In the genomic region with DNA sequence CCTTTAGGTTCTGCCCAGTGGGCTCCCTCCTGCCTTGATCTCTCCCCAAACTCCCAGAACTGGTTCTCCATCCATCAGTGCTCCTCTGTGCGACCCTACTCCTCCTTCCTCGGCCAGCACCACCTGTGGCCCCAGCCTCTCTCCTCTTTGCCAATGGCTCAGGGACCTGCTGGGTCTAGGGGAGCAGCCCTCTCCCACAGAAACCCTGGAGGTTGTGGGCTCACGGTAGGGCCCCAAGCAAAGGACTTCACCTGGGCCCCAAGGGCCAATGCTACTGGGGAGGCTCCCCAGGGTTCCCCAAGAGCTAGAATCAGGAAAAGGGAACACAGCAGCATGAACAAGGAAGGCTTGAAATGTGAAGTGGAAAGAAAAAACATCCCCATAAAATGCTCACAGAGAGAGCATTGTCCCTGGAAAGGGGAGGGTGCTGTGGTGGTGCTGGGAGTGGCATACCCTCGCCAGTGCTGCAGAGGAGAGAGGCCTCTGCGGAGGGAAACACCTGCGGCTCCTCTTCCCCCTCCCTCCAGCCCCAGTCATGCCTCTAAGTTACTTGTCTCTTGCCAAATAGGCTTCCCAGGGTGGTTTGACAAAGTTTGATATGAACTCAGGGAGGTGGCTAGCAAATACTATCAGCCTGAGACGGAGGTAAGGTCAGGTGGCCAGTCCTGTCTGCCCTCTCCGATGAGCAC, we compare ENCODE assay signal across 9 cellular contexts. TPM values are rescaled to one million over a fixed set of nuclear protein-coding genes. Genes with fewer than 3 reads are reported as not detected.
DNase-seq lines count a peak whose midpoint lies in the region; ATAC-seq lines count a peak whose summit lies in the region.
"Had no signal": no experiment of that assay in that cellular context is flagged by ENCODE, and none has a peak within 500 bp of the region (broad histone marks: within the 10 kb centered on the region; RNA-seq: fewer than 3 reads in every experiment).

No MANE protein-coding gene starts in this region.

- H3K4me3 ChIP-seq in mesendoderm (ENCODE audit: low read length): no peak overlapping the region
- H3K4me3 ChIP-seq: SJSA1 had no signal

- H3K4me3 Mint-ChIP-seq in activated naive CD8-positive, alpha-beta T cell treated with anti-CD3 and anti-CD28 coated beads, Interleukin-2, amount 50 U/mL, for 24 hours: peak overlapping the region; percentile 87

- no peak overlapping the region for H3K27ac Mint-ChIP-seq in activated naive CD8-positive, alpha-beta T cell treated with anti-CD3 and anti-CD28 coated beads, Interleukin-2, amount 50 U/mL, for 24 hours

- no peak overlapping the region for H3K18ac ChIP-seq in mesendoderm (ENCODE audit: low read length)

- ATAC-seq in activated naive CD8-positive, alpha-beta T cell treated with anti-CD3 and anti-CD28 coated beads, Interleukin-2, amount 50 U/mL, for 24 hours: peak; percentile 20
- ATAC-seq in GM21528 (IDR thresholded peaks at IDR 0.05; ENCODE audit: low FRiP score, unreplicated experiment) (no peak), HG03521 (IDR thresholded peaks at IDR 0.05; ENCODE audit: unreplicated experiment) (no peak)

- no peak overlapping the region for H2AK5ac ChIP-seq in mesendoderm (ENCODE audit: low read length)

- peaks cover 18% of the 10 kb centered on the region for H3K79me1 ChIP-seq in mesendoderm (ENCODE audit: low read length)

- peak overlapping the region; percentile 17 for H3K56ac ChIP-seq in mesendoderm (ENCODE audit: low read length)

- no CpG with 5 or more reads among the region's 8 CpGs for WGBS in mesendoderm (ENCODE audit: extremely low coverage, insufficient coverage, low lambda C conversion rate)

- H3K9me3 Mint-ChIP-seq in activated naive CD8-positive, alpha-beta T cell treated with anti-CD3 and anti-CD28 coated beads, Interleukin-2, amount 50 U/mL, for 24 hours: no peaks in the 10 kb centered on the region

- H3K79me2 ChIP-seq in mesendoderm (ENCODE audit: control insufficient read depth, insufficient read depth, low read length): peaks cover 19% of the 10 kb centered on the region

- peaks cover 7% of the 10 kb centered on the region for H3K36me3 Mint-ChIP-seq in activated naive CD8-positive, alpha-beta T cell treated with anti-CD3 and anti-CD28 coated beads, Interleukin-2, amount 50 U/mL, for 24 hours (ENCODE audit: low read depth)

- H2BK5ac ChIP-seq in mesendoderm (ENCODE audit: low read length): no peak overlapping the region

- no peaks in the 10 kb centered on the region for H3K27me3 ChIP-seq in mesendoderm (ENCODE audit: insufficient read depth, low read length, poor library complexity)
- H3K27me3 ChIP-seq: SJSA1 had no signal

- H3K27ac ChIP-seq in mesendoderm (ENCODE audit: low read depth, low read length): no peak overlapping the region
- H3K27ac ChIP-seq: SJSA1 had no signal

- peaks cover 5% of the 10 kb centered on the region for H3K4me1 ChIP-seq in mesendoderm (ENCODE audit: control insufficient read depth, low read depth, low read length)

- H3K36me3 ChIP-seq in mesendoderm (ENCODE audit: control insufficient read depth, insufficient read depth, low read length): no peaks in the 10 kb centered on the region

- H4K5ac ChIP-seq in mesendoderm (ENCODE audit: low read length): no peak overlapping the region

- H3K4me1 Mint-ChIP-seq in activated naive CD8-positive, alpha-beta T cell treated with anti-CD3 and anti-CD28 coated beads, Interleukin-2, amount 50 U/mL, for 24 hours: peaks cover 63% of the 10 kb centered on the region

- peak overlapping the region; percentile 15 for H3K23ac ChIP-seq in mesendoderm (ENCODE audit: low read length)

- peak overlapping the region; percentile 71 for H3K9ac ChIP-seq in mesendoderm (ENCODE audit: low read length)

- DNase-seq in Ammon's horn (ENCODE audit: low spot score) (peak; percentile 76), LoVo (ENCODE audit: low spot score) (peak; percentile 45), mesendoderm (no peak), middle frontal gyrus (ENCODE audit: extremely low spot score, low spot score) (no peak), GDM1 (lab: John Stamatoyannopoulos, UW) (no peak)
- peak; percentile 28 for DNase-seq in activated naive CD8-positive, alpha-beta T cell treated with anti-CD3 and anti-CD28 coated beads, Interleukin-2, amount 50 U/mL, for 24 hours

- H3K27me3 Mint-ChIP-seq in activated naive CD8-positive, alpha-beta T cell treated with anti-CD3 and anti-CD28 coated beads, Interleukin-2, amount 50 U/mL, for 24 hours: no peaks in the 10 kb centered on the region

- H2BK15ac ChIP-seq in mesendoderm (replicated peaks; ENCODE audit: low read depth): no peak overlapping the region

- H3K4me2 ChIP-seq in mesendoderm (ENCODE audit: low read length): no peak overlapping the region

- H3K4ac ChIP-seq in mesendoderm (ENCODE audit: low read depth, low read length): no peak overlapping the region

- H4K8ac ChIP-seq in mesendoderm (ENCODE audit: low read depth, low read length): no peak overlapping the region

- H2BK120ac ChIP-seq in mesendoderm (ENCODE audit: low read depth, low read length): no peak overlapping the region

RNA-seq across cellular contexts. Expression of a gene that starts 2.5 kb away (rescaled TPM):
- 32.2 TPM for polyA plus RNA-seq in mesendoderm (2013, experiment 1 of 2)
- 34.0 TPM for polyA plus RNA-seq in mesendoderm (2013, experiment 2 of 2)

RNA-seq across cellular contexts. Expression of a gene that starts 9.3 kb away (rescaled TPM):
- 42.5 TPM for polyA plus RNA-seq in mesendoderm (2013, experiment 1 of 2)
- 42.7 TPM for polyA plus RNA-seq in mesendoderm (2013, experiment 2 of 2)

RNA-seq across cellular contexts. Expression of a gene that starts 44.4 kb away (rescaled TPM):
- 94.1 TPM for polyA plus RNA-seq in mesendoderm (2013, experiment 1 of 2)
- polyA plus RNA-seq in mesendoderm (2013, experiment 2 of 2): 95.3 TPM

Comparison
In these comparisons a context has a peak if more than half of its experiments do, and no peak if none do; other contexts are left out.
1. DNase-seq: peak in Ammon's horn (single experiment), LoVo (single experiment) and activated naive CD8-positive, alpha-beta T cell treated with anti-CD3 and anti-CD28 coated beads, Interleukin-2, amount 50 U/mL, for 24 hours (single experiment); none in mesendoderm (single experiment), middle frontal gyrus (single experiment) and GDM1 (single experiment).